Comparison of ENCODE assay signal across 18 cellular contexts in genomic region chr6:2215342-2215741, GRCh38. TPM values are rescaled to one million over a fixed set of nuclear protein-coding genes. Genes with fewer than 3 reads are reported as not detected.
DNase-seq lines count a peak whose midpoint lies in the region; TF ChIP-seq lines count a peak whose summit lies in the region.
"Had no signal": no experiment of that assay in that cellular context is flagged by ENCODE, and none has a peak within 500 bp of the region (broad histone marks: within the 10 kb centered on the region; RNA-seq: fewer than 3 reads in every experiment).

No MANE protein-coding gene starts in this region.

- no peaks in the 10 kb centered on the region for H3K9me3 ChIP-seq in thyroid gland
- H3K9me3 ChIP-seq: SJCRH30 had no signal

- in situ Hi-C loops in KBM-7 (cut with MboI; ENCODE audit: low pct_unique_long_range_greater_than_20kb, low sequenced_read_pairs) (no loop called here), SK-MEL-5 (cut with HindIII; ENCODE audit: low pct_unique_long_range_greater_than_20kb, low sequenced_read_pairs) (no loop called here), brain microvascular endothelial cell (cut with HindIII; ENCODE audit: low pct_ligation_motif_present, low sequenced_read_pairs) (no loop called here)

- H3K27me3 ChIP-seq in brain microvascular endothelial cell (replicated peaks) (no peaks in the 10 kb centered on the region), thyroid gland (no peaks in the 10 kb centered on the region)
- H3K27me3 ChIP-seq: SJCRH30 had no signal

- H3K4me1 ChIP-seq in thyroid gland = peaks cover 4 to 7% of the 10 kb centered on the region in 2 donors
- H3K4me1 ChIP-seq: SJCRH30 had no signal

- 84 to 95% methylated on average over 3 of the region's 3 CpGs for WGBS in thyroid gland, 2 donors

- TF ChIP-seq POLR2A in thyroid gland (IDR thresholded peaks at IDR 0.05) = no peak

- H3K36me3 ChIP-seq in brain microvascular endothelial cell (replicated peaks) (no peaks in the 10 kb centered on the region), thyroid gland (no peaks in the 10 kb centered on the region)
- H3K36me3 ChIP-seq: SJCRH30 had no signal

- no peak overlapping the region for H3K4me3 ChIP-seq in brain microvascular endothelial cell (ENCODE audit: low read depth, low read length)
- H3K4me3 ChIP-seq in thyroid gland (replicated peaks in 1 of 3) = no peak overlapping the region
- H3K4me3 ChIP-seq: GM12878, SJCRH30 had no signal

- peak; percentile 30 for DNase-seq in A172 (ENCODE audit: low spot score)
- peak; percentile 34 for DNase-seq in KBM-7
- DNase-seq in SK-MEL-5 (ENCODE audit: low read depth, low spot score) = peak; percentile 34
- DNase-seq in brain microvascular endothelial cell = peak; percentile 81
- DNase-seq in dedifferentiated amniotic fluid mesenchymal stem cell (ENCODE audit: extremely low spot score) = no peak
- DNase-seq in thyroid gland = no peak
- no peak for DNase-seq in activated CD4-positive, alpha-beta T cell treated with anti-CD3 and anti-CD28 coated beads, Interleukin-2, amount 50 U/mL, for 48 hours
- no peak for DNase-seq in NOMO-1 treated with DMSO at 0.1 percent for 48 hours (lab: John Stamatoyannopoulos, UW; ENCODE audit: unreplicated experiment)
- DNase-seq: CD4-positive, alpha-beta T cell; EL; Karpas-422; NCI-H1105 treated with DMSO at 0.1 percent for 48 hours; NCI-H1694; NCI-H2081 treated with DMSO at 0.1 percent for 48 hours; NCI-H748 treated with DMSO at 0.1 percent for 48 hours; PC-3; SJCRH30 had no signal

- H3K27ac ChIP-seq in brain microvascular endothelial cell (no peak overlapping the region), thyroid gland (no peak overlapping the region)
- H3K27ac ChIP-seq: SJCRH30 had no signal

- TF ChIP-seq CTCF in brain microvascular endothelial cell (IDR thresholded peaks at IDR 0.05; ENCODE audit: low read depth, low read length, missing control alignments) (no peak), thyroid gland (IDR thresholded peaks at IDR 0.05) (no peak)

- intact Hi-C loops in thyroid gland (cut with DNase I) = loop anchor here (10.0 kb wide), 1 partner anchor 139 kb away; no protein-coding TSS in a partner anchor

RNA-seq across cellular contexts. Expression of gene GMDS, which starts 30.1 kb away (rescaled TPM):
- total RNA-seq in A172 (2014; rRNA removed; shearing (Covaris generic)) = 5.4 and 8.9 TPM in 2 replicates
- 15.0 and 23.6 TPM in 2 replicates for total RNA-seq in SK-MEL-5 (2014; rRNA removed; shearing (Covaris generic))
- 41.2 and 44.6 TPM in 2 replicates for polyA plus RNA-seq in SK-MEL-5 (2015; cell fraction: cytosol; rRNA removed)
- 9.9 and 13.1 TPM in 2 replicates for polyA plus RNA-seq in SK-MEL-5 (2015; cell fraction: nucleus; rRNA removed)
- 10 to 100 TPM in 3 of 4 donors, 1 to 10 TPM in 1; 9.5 to 32.8 (median 22.4) TPM for total RNA-seq in thyroid gland

Comparison
In these comparisons a context has a peak if more than half of its experiments do, and no peak if none do; other contexts are left out.
1. DNase-seq: peak in A172 (single experiment), KBM-7 (single experiment), SK-MEL-5 (single experiment) and brain microvascular endothelial cell (single experiment); none in dedifferentiated amniotic fluid mesenchymal stem cell (single experiment), thyroid gland (0 of 2), activated CD4-positive, alpha-beta T cell treated with anti-CD3 and anti-CD28 coated beads, Interleukin-2, amount 50 U/mL, for 48 hours (0 of 2) and NOMO-1 treated with DMSO at 0.1 percent for 48 hours (single experiment).